In the genomic region with DNA sequence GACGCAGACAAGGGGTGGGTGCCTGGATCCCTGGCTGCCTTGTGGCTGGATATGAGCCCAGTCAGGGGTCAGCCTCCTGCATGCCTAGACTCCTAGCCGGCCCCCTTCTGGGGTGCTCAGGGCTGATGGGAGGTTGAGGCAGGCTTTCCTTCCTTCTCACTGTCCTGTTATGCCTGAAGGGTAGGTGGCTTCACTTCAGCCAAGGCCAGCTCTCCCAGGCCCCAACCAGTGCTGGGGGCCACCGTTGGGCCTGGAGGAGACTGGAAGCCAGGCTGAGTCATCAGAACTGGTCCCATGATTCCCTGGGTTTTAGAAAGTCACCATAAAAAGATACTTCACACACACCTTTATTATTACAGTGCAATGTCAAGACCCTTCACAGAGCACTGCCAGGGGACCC, we compare ENCODE assay signal across 1 cellular context.
TF ChIP-seq lines count a peak whose summit lies in the region.

No MANE protein-coding gene starts in this region.

TF ChIP-seq in K562, 482 proteins besides CTCF, POLR2A, EP300 and RAD21 (continues in another document):
- TF ChIP-seq SRF (CRISPR knock-in tag; IDR thresholded peaks at IDR 0.05) (no peak), BCL6 (CRISPR knock-in tag; IDR thresholded peaks at IDR 0.05) (no peak), PHTF2 (CRISPR knock-in tag; IDR thresholded peaks at IDR 0.05) (no peak), ZNF699 (CRISPR knock-in tag; IDR thresholded peaks at IDR 0.05; ENCODE audit: insufficient replicate concordance) (no peak), ZNF77 (CRISPR knock-in tag; IDR thresholded peaks at IDR 0.05) (no peak), POLR2AphosphoS2 (IDR thresholded peaks at IDR 0.05; ENCODE audit: low read length) (no peak), SMAD1 (IDR thresholded peaks at IDR 0.05; ENCODE audit: low read depth, low read length, partially characterized antibody) (no peak), LARP7 (IDR thresholded peaks at IDR 0.05) (no peak), CAMTA2 (CRISPR knock-in tag; conservative IDR thresholded peaks at IDR 0.05) (no peak), FUS (optimal IDR thresholded peaks at IDR 0.05; ENCODE audit: low read depth, low read length) (no peak), FOSL1 (tag; conservative IDR thresholded peaks at IDR 0.05) (peak; percentile 77), PYGO2 (tag; IDR thresholded peaks at IDR 0.05) (no peak), CHD2 (IDR thresholded peaks at IDR 0.05; ENCODE audit: low read depth, low read length) (no peak), MTA2 (IDR thresholded peaks at IDR 0.05; ENCODE audit: low read depth) (no peak), MYNN (IDR thresholded peaks at IDR 0.05) (no peak), MYNN (CRISPR knock-in tag; IDR thresholded peaks at IDR 0.05) (no peak), DMBX1 (CRISPR knock-in tag; IDR thresholded peaks at IDR 0.05; ENCODE audit: borderline replicate concordance) (no peak), JUN (IDR thresholded peaks at IDR 0.05; ENCODE audit: borderline replicate concordance, low read depth, low read length) (peak; percentile 59; the same call in 1 of the 2 replicates), JUN (CRISPR knock-in tag; IDR thresholded peaks at IDR 0.05; ENCODE audit: borderline replicate concordance) (no peak), MAFG (tag; conservative IDR thresholded peaks at IDR 0.05) (peak; percentile 42), MEIS2 (IDR thresholded peaks at IDR 0.05; ENCODE audit: partially characterized antibody) (no peak), OTX1 (CRISPR knock-in tag; IDR thresholded peaks at IDR 0.05) (no peak), NR3C1 (CRISPR knock-in tag; IDR thresholded peaks at IDR 0.05) (no peak), ZC3H11A (IDR thresholded peaks at IDR 0.05; ENCODE audit: low read depth, low read length) (no peak), ZNF551 (CRISPR knock-in tag; IDR thresholded peaks at IDR 0.05) (no peak), JUND (IDR thresholded peaks at IDR 0.05; ENCODE audit: borderline replicate concordance, low read depth, low read length) (peak; percentile 85), JUND (tag; IDR thresholded peaks at IDR 0.05; ENCODE audit: borderline replicate concordance, low read depth, low read length) (peak; percentile 55; the same call in 1 of the 3 replicates), ZNF507 (tag; conservative IDR thresholded peaks at IDR 0.05) (no peak), C11orf30 (IDR thresholded peaks at IDR 0.05; ENCODE audit: low read depth) (peak; percentile 69), RNF2 (IDR thresholded peaks at IDR 0.05) (no peak), ZNF316 (IDR thresholded peaks at IDR 0.05) (peak; percentile 80), KDM1A (IDR thresholded peaks at IDR 0.05) (no peak), ATF1 (CRISPR knock-in tag; IDR thresholded peaks at IDR 0.05) (no peak), ATF1 (tag; IDR thresholded peaks at IDR 0.05) (no peak), TEAD2 (tag; IDR thresholded peaks at IDR 0.05) (no peak), MCM7 (IDR thresholded peaks at IDR 0.05) (no peak), ZNF224 (CRISPR knock-in tag; IDR thresholded peaks at IDR 0.05) (no peak), IRF2 (CRISPR knock-in tag; IDR thresholded peaks at IDR 0.05) (no peak), SRSF7 (optimal IDR thresholded peaks at IDR 0.05; ENCODE audit: low read depth, low read length) (no peak), MTF1 (CRISPR knock-in tag; IDR thresholded peaks at IDR 0.05; ENCODE audit: borderline replicate concordance) (no peak), ZNF212 (CRISPR knock-in tag; IDR thresholded peaks at IDR 0.05) (no peak), BRD4 (IDR thresholded peaks at IDR 0.05) (no peak), HDAC1 (IDR thresholded peaks at IDR 0.05) (no peak), STAG1 (CRISPR knock-in tag; IDR thresholded peaks at IDR 0.05; ENCODE audit: borderline replicate concordance) (no peak), NR2C2 (CRISPR knock-in tag; IDR thresholded peaks at IDR 0.05) (no peak), NR2C2 (tag; IDR thresholded peaks at IDR 0.05) (no peak), CBX5 (IDR thresholded peaks at IDR 0.05; ENCODE audit: borderline replicate concordance, low read depth) (no peak), TAF9B (IDR thresholded peaks at IDR 0.05; ENCODE audit: partially characterized antibody) (no peak), ZNF561 (CRISPR knock-in tag; conservative IDR thresholded peaks at IDR 0.05) (no peak), ZKSCAN1 (IDR thresholded peaks at IDR 0.05; ENCODE audit: low read depth, low read length) (no peak), MCM3 (IDR thresholded peaks at IDR 0.05) (no peak), MAFF (IDR thresholded peaks at IDR 0.05; ENCODE audit: low read length) (no peak), TRIM28 (IDR thresholded peaks at IDR 0.05) (no peak), ETV1 (tag; conservative IDR thresholded peaks at IDR 0.05; ENCODE audit: low read depth) (no peak), TARDBP (IDR thresholded peaks at IDR 0.05) (no peak), NELFE (IDR thresholded peaks at IDR 0.05; ENCODE audit: insufficient read depth, insufficient read length) (no peak), PURB (CRISPR knock-in tag; IDR thresholded peaks at IDR 0.05; ENCODE audit: low read depth) (no peak), U2AF2 (optimal IDR thresholded peaks at IDR 0.05; ENCODE audit: low read depth, low read length) (no peak), HLTF (IDR thresholded peaks at IDR 0.05) (no peak), PCBP1 (IDR thresholded peaks at IDR 0.05; ENCODE audit: low read depth, low read length, poor library complexity, severe bottlenecking) (no peak), ZNF695 (CRISPR knock-in tag; IDR thresholded peaks at IDR 0.05) (no peak), XRCC4 (IDR thresholded peaks at IDR 0.05; ENCODE audit: extremely low read depth, insufficient read depth, insufficient read length) (no peak)
- TF ChIP-seq, protein P1, sequence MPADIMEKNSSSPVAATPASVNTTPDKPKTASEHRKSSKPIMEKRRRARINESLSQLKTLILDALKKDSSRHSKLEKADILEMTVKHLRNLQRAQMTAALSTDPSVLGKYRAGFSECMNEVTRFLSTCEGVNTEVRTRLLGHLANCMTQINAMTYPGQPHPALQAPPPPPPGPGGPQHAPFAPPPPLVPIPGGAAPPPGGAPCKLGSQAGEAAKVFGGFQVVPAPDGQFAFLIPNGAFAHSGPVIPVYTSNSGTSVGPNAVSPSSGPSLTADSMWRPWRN (IDR thresholded peaks at IDR 0.05; ENCODE audit: low read depth), result no peak
- TF ChIP-seq, protein P2, sequence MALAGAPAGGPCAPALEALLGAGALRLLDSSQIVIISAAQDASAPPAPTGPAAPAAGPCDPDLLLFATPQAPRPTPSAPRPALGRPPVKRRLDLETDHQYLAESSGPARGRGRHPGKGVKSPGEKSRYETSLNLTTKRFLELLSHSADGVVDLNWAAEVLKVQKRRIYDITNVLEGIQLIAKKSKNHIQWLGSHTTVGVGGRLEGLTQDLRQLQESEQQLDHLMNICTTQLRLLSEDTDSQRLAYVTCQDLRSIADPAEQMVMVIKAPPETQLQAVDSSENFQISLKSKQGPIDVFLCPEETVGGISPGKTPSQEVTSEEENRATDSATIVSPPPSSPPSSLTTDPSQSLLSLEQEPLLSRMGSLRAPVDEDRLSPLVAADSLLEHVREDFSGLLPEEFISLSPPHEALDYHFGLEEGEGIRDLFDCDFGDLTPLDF (CRISPR knock-in tag; IDR thresholded peaks at IDR 0.05), result no peak
- TF ChIP-seq, protein P3, sequence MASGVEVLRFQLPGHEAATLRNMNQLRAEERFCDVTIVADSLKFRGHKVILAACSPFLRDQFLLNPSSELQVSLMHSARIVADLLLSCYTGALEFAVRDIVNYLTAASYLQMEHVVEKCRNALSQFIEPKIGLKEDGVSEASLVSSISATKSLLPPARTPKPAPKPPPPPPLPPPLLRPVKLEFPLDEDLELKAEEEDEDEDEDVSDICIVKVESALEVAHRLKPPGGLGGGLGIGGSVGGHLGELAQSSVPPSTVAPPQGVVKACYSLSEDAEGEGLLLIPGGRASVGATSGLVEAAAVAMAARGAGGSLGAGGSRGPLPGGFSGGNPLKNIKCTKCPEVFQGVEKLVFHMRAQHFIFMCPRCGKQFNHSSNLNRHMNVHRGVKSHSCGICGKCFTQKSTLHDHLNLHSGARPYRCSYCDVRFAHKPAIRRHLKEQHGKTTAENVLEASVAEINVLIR (CRISPR knock-in tag; IDR thresholded peaks at IDR 0.05), result no peak
- TF ChIP-seq, protein P4, sequence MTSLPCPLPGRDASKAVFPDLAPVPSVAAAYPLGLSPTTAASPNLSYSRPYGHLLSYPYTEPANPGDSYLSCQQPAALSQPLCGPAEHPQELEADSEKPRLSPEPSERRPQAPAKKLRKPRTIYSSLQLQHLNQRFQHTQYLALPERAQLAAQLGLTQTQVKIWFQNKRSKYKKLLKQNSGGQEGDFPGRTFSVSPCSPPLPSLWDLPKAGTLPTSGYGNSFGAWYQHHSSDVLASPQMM (CRISPR knock-in tag; IDR thresholded peaks at IDR 0.05), result no peak
- TF ChIP-seq, protein P5, sequence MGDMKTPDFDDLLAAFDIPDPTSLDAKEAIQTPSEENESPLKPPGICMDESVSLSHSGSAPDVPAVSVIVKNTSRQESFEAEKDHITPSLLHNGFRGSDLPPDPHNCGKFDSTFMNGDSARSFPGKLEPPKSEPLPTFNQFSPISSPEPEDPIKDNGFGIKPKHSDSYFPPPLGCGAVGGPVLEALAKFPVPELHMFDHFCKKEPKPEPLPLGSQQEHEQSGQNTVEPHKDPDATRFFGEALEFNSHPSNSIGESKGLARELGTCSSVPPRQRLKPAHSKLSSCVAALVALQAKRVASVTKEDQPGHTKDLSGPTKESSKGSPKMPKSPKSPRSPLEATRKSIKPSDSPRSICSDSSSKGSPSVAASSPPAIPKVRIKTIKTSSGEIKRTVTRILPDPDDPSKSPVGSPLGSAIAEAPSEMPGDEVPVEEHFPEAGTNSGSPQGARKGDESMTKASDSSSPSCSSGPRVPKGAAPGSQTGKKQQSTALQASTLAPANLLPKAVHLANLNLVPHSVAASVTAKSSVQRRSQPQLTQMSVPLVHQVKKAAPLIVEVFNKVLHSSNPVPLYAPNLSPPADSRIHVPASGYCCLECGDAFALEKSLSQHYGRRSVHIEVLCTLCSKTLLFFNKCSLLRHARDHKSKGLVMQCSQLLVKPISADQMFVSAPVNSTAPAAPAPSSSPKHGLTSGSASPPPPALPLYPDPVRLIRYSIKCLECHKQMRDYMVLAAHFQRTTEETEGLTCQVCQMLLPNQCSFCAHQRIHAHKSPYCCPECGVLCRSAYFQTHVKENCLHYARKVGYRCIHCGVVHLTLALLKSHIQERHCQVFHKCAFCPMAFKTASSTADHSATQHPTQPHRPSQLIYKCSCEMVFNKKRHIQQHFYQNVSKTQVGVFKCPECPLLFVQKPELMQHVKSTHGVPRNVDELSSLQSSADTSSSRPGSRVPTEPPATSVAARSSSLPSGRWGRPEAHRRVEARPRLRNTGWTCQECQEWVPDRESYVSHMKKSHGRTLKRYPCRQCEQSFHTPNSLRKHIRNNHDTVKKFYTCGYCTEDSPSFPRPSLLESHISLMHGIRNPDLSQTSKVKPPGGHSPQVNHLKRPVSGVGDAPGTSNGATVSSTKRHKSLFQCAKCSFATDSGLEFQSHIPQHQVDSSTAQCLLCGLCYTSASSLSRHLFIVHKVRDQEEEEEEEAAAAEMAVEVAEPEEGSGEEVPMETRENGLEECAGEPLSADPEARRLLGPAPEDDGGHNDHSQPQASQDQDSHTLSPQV (IDR thresholded peaks at IDR 0.05), result peak; percentile 61; the same call in 1 of the 2 replicates
- TF ChIP-seq, protein P6, sequence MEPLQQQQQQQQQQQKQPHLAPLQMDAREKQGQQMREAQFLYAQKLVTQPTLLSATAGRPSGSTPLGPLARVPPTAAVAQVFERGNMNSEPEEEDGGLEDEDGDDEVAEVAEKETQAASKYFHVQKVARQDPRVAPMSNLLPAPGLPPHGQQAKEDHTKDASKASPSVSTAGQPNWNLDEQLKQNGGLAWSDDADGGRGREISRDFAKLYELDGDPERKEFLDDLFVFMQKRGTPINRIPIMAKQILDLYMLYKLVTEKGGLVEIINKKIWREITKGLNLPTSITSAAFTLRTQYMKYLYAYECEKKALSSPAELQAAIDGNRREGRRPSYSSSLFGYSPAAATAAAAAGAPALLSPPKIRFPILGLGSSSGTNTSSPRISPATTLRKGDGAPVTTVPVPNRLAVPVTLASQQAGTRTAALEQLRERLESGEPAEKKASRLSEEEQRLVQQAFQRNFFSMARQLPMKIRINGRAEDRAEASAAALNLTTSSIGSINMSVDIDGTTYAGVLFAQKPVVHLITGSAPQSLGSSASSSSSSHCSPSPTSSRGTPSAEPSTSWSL (CRISPR knock-in tag; IDR thresholded peaks at IDR 0.05; ENCODE audit: borderline replicate concordance), result no peak
- TF ChIP-seq, protein P7, sequence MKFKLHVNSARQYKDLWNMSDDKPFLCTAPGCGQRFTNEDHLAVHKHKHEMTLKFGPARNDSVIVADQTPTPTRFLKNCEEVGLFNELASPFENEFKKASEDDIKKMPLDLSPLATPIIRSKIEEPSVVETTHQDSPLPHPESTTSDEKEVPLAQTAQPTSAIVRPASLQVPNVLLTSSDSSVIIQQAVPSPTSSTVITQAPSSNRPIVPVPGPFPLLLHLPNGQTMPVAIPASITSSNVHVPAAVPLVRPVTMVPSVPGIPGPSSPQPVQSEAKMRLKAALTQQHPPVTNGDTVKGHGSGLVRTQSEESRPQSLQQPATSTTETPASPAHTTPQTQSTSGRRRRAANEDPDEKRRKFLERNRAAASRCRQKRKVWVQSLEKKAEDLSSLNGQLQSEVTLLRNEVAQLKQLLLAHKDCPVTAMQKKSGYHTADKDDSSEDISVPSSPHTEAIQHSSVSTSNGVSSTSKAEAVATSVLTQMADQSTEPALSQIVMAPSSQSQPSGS (CRISPR knock-in tag; IDR thresholded peaks at IDR 0.05), result no peak
- TF ChIP-seq, protein P8, sequence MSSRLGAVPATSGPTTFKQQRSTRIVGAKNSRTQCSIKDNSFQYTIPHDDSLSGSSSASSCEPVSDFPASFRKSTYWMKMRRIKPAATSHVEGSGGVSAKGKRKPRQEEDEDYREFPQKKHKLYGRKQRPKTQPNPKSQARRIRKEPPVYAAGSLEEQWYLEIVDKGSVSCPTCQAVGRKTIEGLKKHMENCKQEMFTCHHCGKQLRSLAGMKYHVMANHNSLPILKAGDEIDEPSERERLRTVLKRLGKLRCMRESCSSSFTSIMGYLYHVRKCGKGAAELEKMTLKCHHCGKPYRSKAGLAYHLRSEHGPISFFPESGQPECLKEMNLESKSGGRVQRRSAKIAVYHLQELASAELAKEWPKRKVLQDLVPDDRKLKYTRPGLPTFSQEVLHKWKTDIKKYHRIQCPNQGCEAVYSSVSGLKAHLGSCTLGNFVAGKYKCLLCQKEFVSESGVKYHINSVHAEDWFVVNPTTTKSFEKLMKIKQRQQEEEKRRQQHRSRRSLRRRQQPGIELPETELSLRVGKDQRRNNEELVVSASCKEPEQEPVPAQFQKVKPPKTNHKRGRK (tag; IDR thresholded peaks at IDR 0.05), result no peak
- TF ChIP-seq, protein P9, sequence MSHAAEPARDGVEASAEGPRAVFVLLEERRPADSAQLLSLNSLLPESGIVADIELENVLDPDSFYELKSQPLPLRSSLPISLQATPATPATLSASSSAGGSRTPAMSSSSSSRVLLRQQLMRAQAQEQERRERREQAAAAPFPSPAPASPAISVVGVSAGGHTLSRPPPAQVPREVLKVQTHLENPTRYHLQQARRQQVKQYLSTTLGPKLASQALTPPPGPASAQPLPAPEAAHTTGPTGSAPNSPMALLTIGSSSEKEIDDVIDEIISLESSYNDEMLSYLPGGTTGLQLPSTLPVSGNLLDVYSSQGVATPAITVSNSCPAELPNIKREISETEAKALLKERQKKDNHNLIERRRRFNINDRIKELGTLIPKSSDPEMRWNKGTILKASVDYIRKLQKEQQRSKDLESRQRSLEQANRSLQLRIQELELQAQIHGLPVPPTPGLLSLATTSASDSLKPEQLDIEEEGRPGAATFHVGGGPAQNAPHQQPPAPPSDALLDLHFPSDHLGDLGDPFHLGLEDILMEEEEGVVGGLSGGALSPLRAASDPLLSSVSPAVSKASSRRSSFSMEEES (CRISPR knock-in tag; IDR thresholded peaks at IDR 0.05), result no peak
